8 cellular contexts compared by ENCODE assay signal in the genomic region with DNA sequence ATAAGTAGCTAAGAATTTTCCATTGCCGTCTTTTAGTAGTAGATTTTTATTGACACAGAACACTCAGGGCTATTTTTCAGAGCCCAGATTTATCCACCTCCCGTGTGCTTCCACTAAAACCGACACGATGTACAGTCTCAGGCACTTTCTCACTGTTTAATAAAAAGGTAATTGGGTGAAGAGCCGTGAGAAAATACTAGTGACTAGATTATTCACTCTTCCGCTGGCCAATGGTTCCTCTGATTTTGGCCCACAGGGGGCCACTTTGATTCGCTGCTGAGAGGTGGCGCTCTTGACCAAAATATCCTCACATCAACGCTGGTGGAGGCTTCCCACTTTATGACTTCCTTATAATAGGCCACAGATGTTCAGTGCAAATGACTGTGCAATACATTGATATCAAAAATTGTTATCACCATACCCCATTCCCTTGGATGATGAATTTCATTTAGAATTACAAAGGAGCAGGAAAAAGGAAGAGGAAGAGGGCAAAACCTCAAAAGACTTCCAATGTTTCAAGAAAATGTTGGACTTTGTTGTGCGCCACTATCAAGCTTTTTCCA. TPM values are rescaled to one million over a fixed set of nuclear protein-coding genes. Genes with fewer than 3 reads are reported as not detected.
DNase-seq lines count a peak whose midpoint lies in the region; ATAC-seq and TF ChIP-seq lines count a peak whose summit lies in the region.

No MANE protein-coding gene starts in this region.

- POLR2A ChIA-PET in OCI-LY7 (lab: Charles Lee) = interaction anchor here (0.8 to 1.5 kb wide), 4 partner anchors 9 to 883 kb away, joined by 3 to 10 read pairs (median 3); a partner anchor contains a TSS

- no peaks in the 10 kb centered on the region for H3K4me1 ChIP-seq in OCI-LY7 (ENCODE audit: insufficient read depth, low read length, poor library complexity, severe bottlenecking)
- H3K4me1 ChIP-seq in adrenal gland (replicated peaks in 1 of 2) = no peaks in the 10 kb centered on the region
- H3K4me1 ChIP-seq in heart left ventricle = peaks cover 0 to 6% (median 1%) of the 10 kb centered on the region in 12 donors
- no peaks in the 10 kb centered on the region for H3K4me1 ChIP-seq in prostate gland (replicated peaks)

- BruUV-seq in OCI-LY7 (replicated peaks; lab: Mats Ljungman, UMichigan) = no TSS peak

- no peaks in the 10 kb centered on the region for H3K79me2 ChIP-seq in OCI-LY7 (ENCODE audit: insufficient read depth, low read depth, low read length)

- no peak for TF ChIP-seq POLR2A in adrenal gland (IDR thresholded peaks at IDR 0.05)
- no peak for TF ChIP-seq POLR2A in heart left ventricle (IDR thresholded peaks at IDR 0.05)
- no peak for TF ChIP-seq POLR2A in prostate gland (IDR thresholded peaks at IDR 0.05)

- H3K27ac ChIP-seq in OCI-LY7 (ENCODE audit: low read depth, low read length, poor library complexity, severe bottlenecking) (no peak overlapping the region), adrenal gland (no peak overlapping the region), heart left ventricle (peak overlapping the region in 2 of 12 donors; percentile 24 to 25), prostate gland (no peak overlapping the region)

- intact Hi-C loops in OCI-LY7 (cut with micrococcal nuclease; ENCODE audit: unreplicated experiment) = loop anchor here (1.0 to 10.0 kb wide), 5 partner anchors 178 to 658 kb away; no protein-coding TSS in a partner anchor
- intact Hi-C loops in adrenal gland (cut with DNase I) = loop anchor here (5.0 to 10.0 kb wide), 3 partner anchors 438 to 641 kb away; a partner anchor contains a TSS
- intact Hi-C loops in heart left ventricle (cut with DNase I) = loop anchor here (1.0 to 10.0 kb wide), 12 partner anchors 48 to 671 kb away; a partner anchor contains a TSS
- intact Hi-C loops in prostate gland (cut with DNase I) = loop anchor here (5.0 kb wide), 1 partner anchor 438 kb away; no protein-coding TSS in a partner anchor

- CTCF ChIA-PET in OCI-LY7 (lab: Charles Lee; ENCODE audit: unreplicated experiment) = interaction anchor here (0.6 to 1.1 kb wide), 2 partner anchors 12 to 437 kb away, joined by 3 read pairs; no protein-coding TSS in a partner anchor

- H3K9me2 ChIP-seq in OCI-LY7 (ENCODE audit: insufficient read depth, low read length) = no peaks in the 10 kb centered on the region

- H3K4me2 ChIP-seq in OCI-LY7 (ENCODE audit: low read length) = no peak overlapping the region

- ATAC-seq in GM21717 (IDR thresholded peaks at IDR 0.05; ENCODE audit: unreplicated experiment) = peak; percentile 73
- ATAC-seq in heart left ventricle = peak; percentile 83 to 95 (median 91)

- H3K9me3 ChIP-seq in OCI-LY7 (ENCODE audit: low read length) (no peaks in the 10 kb centered on the region), adrenal gland (replicated peaks in 1 of 3) (no peaks in the 10 kb centered on the region), heart left ventricle (no peaks in the 10 kb centered on the region), prostate gland (no peaks in the 10 kb centered on the region)

- peak; percentile 57 for DNase-seq in NCI-H510A treated with DMSO at 0.1 percent for 48 hours (lab: John Stamatoyannopoulos, UW)
- DNase-seq in NCI-H510A (lab: John Stamatoyannopoulos, UW) = no peak
- peak; percentile 46 for DNase-seq in HuH-7 (ENCODE audit: low spot score)
- DNase-seq in OCI-LY7 (ENCODE audit: low spot score) = peak; percentile 77
- peak; percentile 55 to 83 (median 72) for DNase-seq in adrenal gland
- DNase-seq in heart left ventricle = peak; percentile 63 to 77 (median 69)
- DNase-seq in prostate gland (ENCODE audit: low spot score) = peak; percentile 53

- no peaks in the 10 kb centered on the region for H3K27me3 ChIP-seq in adrenal gland
- H3K27me3 ChIP-seq in heart left ventricle = peaks cover 0 to 3% (median 0%) of the 10 kb centered on the region in 9 donors
- H3K27me3 ChIP-seq in prostate gland (replicated peaks; ENCODE audit: insufficient read depth) = no peaks in the 10 kb centered on the region

- H4K20me1 ChIP-seq in OCI-LY7 (ENCODE audit: insufficient read depth, low read length) = no peaks in the 10 kb centered on the region

- no peaks in the 10 kb centered on the region for H3K36me3 ChIP-seq in OCI-LY7 (ENCODE audit: insufficient read depth, low read length)
- no peaks in the 10 kb centered on the region for H3K36me3 ChIP-seq in adrenal gland (replicated peaks in 1 of 2)
- H3K36me3 ChIP-seq in heart left ventricle = no peaks in the 10 kb centered on the region
- no peaks in the 10 kb centered on the region for H3K36me3 ChIP-seq in prostate gland

- H3K4me3 ChIP-seq in OCI-LY7 (ENCODE audit: low read depth, low read length, poor library complexity, severe bottlenecking) (no peak overlapping the region), adrenal gland (no peak overlapping the region), heart left ventricle (no peak overlapping the region), prostate gland (no peak overlapping the region)

- TF ChIP-seq CTCF in OCI-LY7 (conservative IDR thresholded peaks at IDR 0.05; ENCODE audit: low read length) = peak; percentile 98
- TF ChIP-seq CTCF in adrenal gland (IDR thresholded peaks at IDR 0.05) = peak; percentile 52 to 87 (median 74)
- TF ChIP-seq CTCF in heart left ventricle (IDR thresholded peaks at IDR 0.05) = peak; percentile 72 to 97 (median 88)
- TF ChIP-seq CTCF in prostate gland (IDR thresholded peaks at IDR 0.05) = peak in 3 of 4 experiments; percentile 51 to 81 (median 64)

- peak overlapping the region; percentile 7; the same call in 1 of the 2 replicates for H2AFZ ChIP-seq in OCI-LY7 (ENCODE audit: low read length)

- WGBS in adrenal gland, 4 donors = 19 to 23% (median 21%) methylated on average over 10 of the region's 10 CpGs
- 20 to 22% (median 21%) methylated on average over 10 of the region's 10 CpGs for WGBS in heart left ventricle, 4 donors
- WGBS in prostate gland = 25% methylated on average over 10 of the region's 10 CpGs

RNA-seq across cellular contexts. Expression of a gene that starts 12.3 kb away (rescaled TPM):
- 75.1 and 88.6 TPM in 2 replicates for total RNA-seq in OCI-LY7 (2014; rRNA removed; shearing (Covaris generic))
- total RNA-seq in OCI-LY7 (2022) = 119 and 121 TPM in 2 replicates
- 100 to 1,000 TPM in 5 of 8 donors, 10 to 100 TPM in 3; 94.2 to 166 (median 115) TPM for total RNA-seq in adrenal gland
- polyA plus RNA-seq in adrenal gland = 100 to 1,000 TPM; 129 to 141 (median 139) TPM
- 100 to 1,000 TPM in 2 of 9 donors, 10 to 100 TPM in 7; 70.2 to 123 (median 92.6) TPM for total RNA-seq in heart left ventricle
- 100 to 1,000 TPM in 1 of 2 donors, 10 to 100 TPM in 1; 80.3 to 170 TPM for polyA plus RNA-seq in heart left ventricle
- total RNA-seq in prostate gland = 10 to 100 TPM; 50.4 to 50.9 TPM
